In genomic region chr12:32755654-32756475, GRCh38 we compare ENCODE assay signal across 8 cellular contexts. TPM values are rescaled to one million over a fixed set of nuclear protein-coding genes. Genes with fewer than 3 reads are reported as not detected.
DNase-seq lines count a peak whose midpoint lies in the region; TF ChIP-seq lines count a peak whose summit lies in the region.

Gene YARS2 (minus strand): TSS chr12:32755897. CDS start chr12:32755874, 23 bp downstream.

- no peaks in the 10 kb centered on the region for H3K9me2 ChIP-seq in SK-N-SH

- peak; percentile 76 for DNase-seq in GM06990 (ENCODE audit: extremely low read depth, insufficient read length)
- peak; percentile 96 for DNase-seq in HFFc6
- DNase-seq in NB4 (ENCODE audit: low read depth), result peak; percentile 99
- peak; percentile 90 for DNase-seq in SK-N-SH
- peak; percentile 97 for DNase-seq in glomerular visceral epithelial cell (ENCODE audit: extremely low spot score)
- peak; percentile 88 for DNase-seq in osteoblast (ENCODE audit: insufficient read length, low spot score, missing footprints)

- peak within 1 kb of the TSS; percentile 93 for H3K4me3 Mint-ChIP-seq in HFFc6
- H3K4me3 Mint-ChIP-seq in activated naive CD4-positive, alpha-beta T cell treated with anti-CD3 and anti-CD28 coated beads, Interleukin-2, amount 50 U/mL, for 24 hours, result peak within 1 kb of the TSS; percentile 94

- H3K4me1 ChIP-seq in SK-N-SH (ENCODE audit: control insufficient read depth in 1 of 2, insufficient read depth in 2 of 2, low read depth in 1 of 2, low read length in 1 of 2) (peaks cover 9 to 12% of the 10 kb centered on the region in 2 experiments; a peak in 1 of 4 replicates), osteoblast (ENCODE audit: insufficient read depth, low read length) (peaks cover 12% of the 10 kb centered on the region), thymus (ENCODE audit: control insufficient read depth, insufficient read depth, low read length) (peaks cover 5% of the 10 kb centered on the region)

- peak within 1 kb of the TSS; percentile 94 for H3K9ac ChIP-seq in SK-N-SH

- H3K36me3 Mint-ChIP-seq in HFFc6 (ENCODE audit: low read depth), result no peaks in the 10 kb centered on the region; the same call in 1 of the 2 replicates
- peaks cover 8% of the 10 kb centered on the region for H3K36me3 Mint-ChIP-seq in activated naive CD4-positive, alpha-beta T cell treated with anti-CD3 and anti-CD28 coated beads, Interleukin-2, amount 50 U/mL, for 24 hours

- H3K4me3 ChIP-seq in GM06990 (replicated peaks; ENCODE audit: low read depth, low read length), result peak within 1 kb of the TSS; percentile 100
- H3K4me3 ChIP-seq in NB4 (ENCODE audit: low read depth, low read length), result peak within 1 kb of the TSS; percentile 78
- H3K4me3 ChIP-seq in SK-N-SH (ENCODE audit: low read depth in 2 of 2, low read length in 1 of 2), result peak within 1 kb of the TSS; percentile 87 to 97
- H3K4me3 ChIP-seq in osteoblast (ENCODE audit: insufficient read depth, low read length), result peak within 1 kb of the TSS; percentile 83
- H3K4me3 ChIP-seq in thymus (ENCODE audit: low read length), result peak within 1 kb of the TSS; percentile 98

- TF ChIP-seq EP300 in SK-N-SH (IDR thresholded peaks at IDR 0.05; ENCODE audit: borderline replicate concordance in 1 of 2, low read depth in 1 of 2, low read length in 1 of 2), result no peak

- H3F3A ChIP-seq in SK-N-SH (replicated peaks; ENCODE audit: insufficient read depth), result peaks cover 4% of the 10 kb centered on the region

- POLR2A ChIA-PET in SK-N-SH (lab: Yijun Ruan, JAX), result interaction anchor here (0.8 to 2.3 kb wide), 10 partner anchors 65 to 1266 kb away, joined by 3 to 10 read pairs (median 6); partner anchors contain the start of genes ALG10, DNM1L and PKP2

- H2AFZ ChIP-seq in SK-N-SH (ENCODE audit: low read depth) (peak within 1 kb of the TSS; percentile 99), osteoblast (ENCODE audit: low read length) (peak within 1 kb of the TSS; percentile 97)

- H3K4me2 ChIP-seq in SK-N-SH, result peak within 1 kb of the TSS; percentile 87
- H3K4me2 ChIP-seq in osteoblast (ENCODE audit: insufficient read depth, low read length), result peak within 1 kb of the TSS; percentile 100

- CTCF ChIA-PET in SK-N-SH (lab: Yijun Ruan, JAX), result interaction anchor here (0.7 to 4.8 kb wide), 87 partner anchors 10 to 1594 kb away, joined by 3 to 150 read pairs (median 5); partner anchors contain the start of genes ALG10, DNM1L, FGD4 and PKP2

- peak within 1 kb of the TSS; percentile 95 for H3K27ac Mint-ChIP-seq in HFFc6
- peak within 1 kb of the TSS; percentile 88 for H3K27ac Mint-ChIP-seq in activated naive CD4-positive, alpha-beta T cell treated with anti-CD3 and anti-CD28 coated beads, Interleukin-2, amount 50 U/mL, for 24 hours

- TF ChIP-seq CTCF in GM06990 (IDR thresholded peaks at IDR 0.05; ENCODE audit: insufficient read depth, low read length, poor library complexity, severe bottlenecking) (peak; percentile 72), HFFc6 (IDR thresholded peaks at IDR 0.05) (peak; percentile 85), NB4 (IDR thresholded peaks at IDR 0.05; ENCODE audit: low read depth, low read length) (peak; percentile 77), SK-N-SH (IDR thresholded peaks at IDR 0.05) (peak; percentile 94), osteoblast (IDR thresholded peaks at IDR 0.05; ENCODE audit: extremely low read depth, low read depth, low read length) (peak; percentile 92)

- H3K27me3 ChIP-seq in GM06990 (replicated peaks; ENCODE audit: control insufficient read depth, insufficient read depth, low read length), result no peaks in the 10 kb centered on the region
- no peaks in the 10 kb centered on the region for H3K27me3 ChIP-seq in SK-N-SH (ENCODE audit: insufficient read depth)
- no peaks in the 10 kb centered on the region for H3K27me3 ChIP-seq in osteoblast (ENCODE audit: insufficient read depth, low read length)
- no peaks in the 10 kb centered on the region for H3K27me3 ChIP-seq in thymus (ENCODE audit: control insufficient read depth, insufficient read depth)

- 1% methylated on average over 25 of the region's 39 CpGs for WGBS in SK-N-SH (ENCODE audit: low lambda C conversion rate)
- under 1% methylated on average over 39 of the region's 39 CpGs for WGBS in thymus

- peak; percentile 98 for TF ChIP-seq RAD21 in SK-N-SH (IDR thresholded peaks at IDR 0.05; ENCODE audit: low read length)

- H3K36me3 ChIP-seq in GM06990 (ENCODE audit: control insufficient read depth, insufficient read depth, low read length), result peaks cover 3% of the 10 kb centered on the region
- H3K36me3 ChIP-seq in SK-N-SH (replicated peaks in 1 of 2; ENCODE audit: control insufficient read depth in 1 of 2, insufficient read depth in 2 of 2, low read length in 1 of 2), result peaks cover 20 to 22% of the 10 kb centered on the region in 2 experiments
- H3K36me3 ChIP-seq in osteoblast (ENCODE audit: insufficient read depth, low read length), result peaks cover 23% of the 10 kb centered on the region
- H3K36me3 ChIP-seq in thymus (ENCODE audit: control insufficient read depth, insufficient read depth), result peaks cover 16% of the 10 kb centered on the region

- peaks cover 3% of the 10 kb centered on the region for H3K27me3 Mint-ChIP-seq in HFFc6 (ENCODE audit: insufficient read depth)
- no peaks in the 10 kb centered on the region for H3K27me3 Mint-ChIP-seq in activated naive CD4-positive, alpha-beta T cell treated with anti-CD3 and anti-CD28 coated beads, Interleukin-2, amount 50 U/mL, for 24 hours

- H3K4me1 Mint-ChIP-seq in HFFc6 (ENCODE audit: low read depth), result peaks cover 26% of the 10 kb centered on the region
- peaks cover 18% of the 10 kb centered on the region for H3K4me1 Mint-ChIP-seq in activated naive CD4-positive, alpha-beta T cell treated with anti-CD3 and anti-CD28 coated beads, Interleukin-2, amount 50 U/mL, for 24 hours

- H3K79me2 ChIP-seq in SK-N-SH (ENCODE audit: insufficient read depth) (peaks cover 29% of the 10 kb centered on the region), osteoblast (ENCODE audit: insufficient read depth, low read length) (peaks cover 33% of the 10 kb centered on the region)

- peak; percentile 94 for TF ChIP-seq POLR2A in NB4 (IDR thresholded peaks at IDR 0.05; ENCODE audit: extremely low read depth, insufficient read length)

- no peaks in the 10 kb centered on the region for H3K9me3 Mint-ChIP-seq in HFFc6
- H3K9me3 Mint-ChIP-seq in activated naive CD4-positive, alpha-beta T cell treated with anti-CD3 and anti-CD28 coated beads, Interleukin-2, amount 50 U/mL, for 24 hours, result no peaks in the 10 kb centered on the region

- no peaks in the 10 kb centered on the region for H4K20me1 ChIP-seq in SK-N-SH (ENCODE audit: insufficient read depth)
- no peaks in the 10 kb centered on the region for H4K20me1 ChIP-seq in osteoblast (ENCODE audit: insufficient read depth, low read length)

- H3K27ac ChIP-seq in SK-N-SH (ENCODE audit: low read depth in 2 of 2, low read length in 1 of 2) (peak within 1 kb of the TSS; percentile 82 to 91), osteoblast (ENCODE audit: low read depth, low read length) (peak within 1 kb of the TSS; percentile 85), thymus (ENCODE audit: low read depth) (peak within 1 kb of the TSS; percentile 91)

- H3K9me3 ChIP-seq in SK-N-SH, result no peaks in the 10 kb centered on the region
- H3K9me3 ChIP-seq in osteoblast (ENCODE audit: low read depth, low read length), result no peaks in the 10 kb centered on the region
- no peaks in the 10 kb centered on the region for H3K9me3 ChIP-seq in thymus (ENCODE audit: control insufficient read depth)

TF ChIP-seq in SK-N-SH, 30 proteins besides CTCF, POLR2A, EP300 and RAD21 (continues in another document):
- TF ChIP-seq MXI1 (IDR thresholded peaks at IDR 0.05; ENCODE audit: low read depth, low read length) (peak; percentile 64), MAX (IDR thresholded peaks at IDR 0.05; ENCODE audit: low read depth) (no peak), JUND (IDR thresholded peaks at IDR 0.05) (no peak), IRF3 (IDR thresholded peaks at IDR 0.05; ENCODE audit: low read depth, low read length) (no peak), RCOR1 (IDR thresholded peaks at IDR 0.05; ENCODE audit: low read length) (no peak), YY1 (IDR thresholded peaks at IDR 0.05; ENCODE audit: low read depth) (peak; percentile 96), USF2 (IDR thresholded peaks at IDR 0.05; ENCODE audit: borderline replicate concordance, low read depth, low read length) (no peak)
- TF ChIP-seq, protein P1, sequence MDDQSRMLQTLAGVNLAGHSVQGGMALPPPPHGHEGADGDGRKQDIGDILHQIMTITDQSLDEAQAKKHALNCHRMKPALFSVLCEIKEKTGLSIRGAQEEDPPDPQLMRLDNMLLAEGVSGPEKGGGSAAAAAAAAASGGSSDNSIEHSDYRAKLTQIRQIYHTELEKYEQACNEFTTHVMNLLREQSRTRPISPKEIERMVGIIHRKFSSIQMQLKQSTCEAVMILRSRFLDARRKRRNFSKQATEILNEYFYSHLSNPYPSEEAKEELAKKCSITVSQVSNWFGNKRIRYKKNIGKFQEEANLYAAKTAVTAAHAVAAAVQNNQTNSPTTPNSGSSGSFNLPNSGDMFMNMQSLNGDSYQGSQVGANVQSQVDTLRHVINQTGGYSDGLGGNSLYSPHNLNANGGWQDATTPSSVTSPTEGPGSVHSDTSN (IDR thresholded peaks at IDR 0.05), result no peak

RNA-seq across cellular contexts. Expression of gene YARS2, which starts in this region (rescaled TPM):
- 10 to 100 TPM; 14.6 to 21.7 (median 17.4) TPM for total RNA-seq in HFFc6 (2021; fragmentation: NEBNext Ultra II Directional; extraction: Animal tissue kit (Norgen Biotek cat#: 25700))
- 14.3 and 16.5 TPM in 2 replicates for polyA plus RNA-seq in SK-N-SH (2012; rRNA removed)
- 13.4 and 14.3 TPM in 2 replicates for polyA plus RNA-seq in SK-N-SH (2012; cell fraction: cytosol; rRNA removed)
- 9.4 and 13.2 TPM in 2 replicates for polyA plus RNA-seq in SK-N-SH (2012; cell fraction: nucleus; rRNA removed)
- total RNA-seq in osteoblast, result 23.9 and 27.7 TPM in 2 replicates
- polyA plus RNA-seq in thymus, result 21.0 TPM

Comparison
In these comparisons a context has a peak if more than half of its experiments do, and no peak if none do; other contexts are left out.
1. Peak in every context shown above with its lines: DNase-seq, H3K4me3 ChIP-seq and H3K27ac ChIP-seq.